Comparison of ENCODE assay signal across 10 cellular contexts in the genomic region with DNA sequence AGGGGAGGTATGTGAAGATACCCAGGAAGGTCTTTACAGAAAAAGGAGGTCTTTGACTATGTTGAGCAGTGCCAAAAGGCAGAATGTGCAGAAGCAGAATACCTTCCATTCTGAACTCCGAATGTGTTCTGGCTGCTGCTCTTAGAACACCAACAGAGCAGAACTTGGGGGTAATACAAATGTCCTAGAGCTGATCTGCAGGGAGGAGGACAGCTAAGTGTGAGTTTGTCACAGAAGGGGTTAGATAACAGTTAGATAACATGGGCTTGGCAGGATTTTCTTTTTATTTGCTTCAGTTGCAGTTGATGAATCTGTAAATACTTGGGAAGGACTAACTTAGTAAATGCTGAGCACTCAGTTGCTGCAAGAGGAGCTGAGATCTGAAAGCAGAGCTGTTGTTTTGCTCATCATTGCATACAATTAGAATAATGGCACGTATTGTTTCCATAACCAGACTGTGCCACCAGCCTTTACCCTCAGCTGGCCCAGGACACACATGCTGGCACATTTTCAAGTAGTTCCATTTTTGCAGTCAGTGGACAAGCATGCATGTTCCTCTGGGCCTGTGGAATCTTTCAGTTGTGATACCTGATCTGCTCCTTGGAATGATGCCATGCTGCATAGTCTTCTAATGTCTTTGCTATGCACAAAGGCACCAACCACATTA. TPM values are rescaled to one million over a fixed set of nuclear protein-coding genes. Genes with fewer than 3 reads are reported as not detected.
DNase-seq lines count a peak whose midpoint lies in the region; ATAC-seq and TF ChIP-seq lines count a peak whose summit lies in the region.
"Had no signal": no experiment of that assay in that cellular context is flagged by ENCODE, and none has a peak within 500 bp of the region (broad histone marks: within the 10 kb centered on the region; RNA-seq: fewer than 3 reads in every experiment).

No MANE protein-coding gene starts in this region.

- H3K4me3 Mint-ChIP-seq in osteocyte (ENCODE audit: unreplicated experiment) = no peak overlapping the region

- peaks cover 39% of the 10 kb centered on the region for H3K4me1 Mint-ChIP-seq in osteocyte (ENCODE audit: unreplicated experiment)

- no peak for ATAC-seq in HG02678 (IDR thresholded peaks at IDR 0.05; ENCODE audit: unreplicated experiment)
- no peak for ATAC-seq in HG03025 (IDR thresholded peaks at IDR 0.05; ENCODE audit: low FRiP score, unreplicated experiment)

- H3K36me3 Mint-ChIP-seq in osteocyte (ENCODE audit: unreplicated experiment) = no peaks in the 10 kb centered on the region

- peak overlapping the region; percentile 10 for H3K27ac Mint-ChIP-seq in osteocyte (ENCODE audit: unreplicated experiment)

- H3K9me3 Mint-ChIP-seq in osteocyte (ENCODE audit: unreplicated experiment) = no peaks in the 10 kb centered on the region

- H3K27me3 Mint-ChIP-seq in osteocyte (ENCODE audit: unreplicated experiment) = no peaks in the 10 kb centered on the region

- H3K4me3 ChIP-seq in epithelial cell of esophagus (ENCODE audit: low read length) = no peak overlapping the region
- H3K4me3 ChIP-seq: breast epithelium had no signal

- TF ChIP-seq CTCF in epithelial cell of esophagus (IDR thresholded peaks at IDR 0.05; ENCODE audit: insufficient read depth, low read depth, low read length, missing control alignments) (no peak), osteocyte (IDR thresholded peaks at IDR 0.05) (no peak)

- DNase-seq in DMS 273 treated with DMSO at 0.1 percent for 48 hours (lab: John Stamatoyannopoulos, UW) = peak; percentile 67
- DNase-seq in NCI-H2171 (lab: John Stamatoyannopoulos, UW) = peak; percentile 70
- DNase-seq in epithelial cell of esophagus (ENCODE audit: low read depth) = peak; percentile 85
- DNase-seq in osteocyte (ENCODE audit: extremely low spot score, unreplicated experiment) = no peak
- no peak for DNase-seq in GM19238 (ENCODE audit: insufficient read length, low spot score)
- DNase-seq in activated CD8-positive, alpha-beta memory T cell treated with anti-CD3 and anti-CD28 coated beads, Interleukin-2, amount 50 U/mL, for 4 hours = no peak
- DNase-seq: left cardiac atrium had no signal

RNA-seq across cellular contexts. Expression of a gene that starts 55.9 kb away (rescaled TPM):
- total RNA-seq in osteocyte = 10.2 and 11.9 TPM in 2 replicates

Comparison
In these comparisons a context has a peak if more than half of its experiments do, and no peak if none do; other contexts are left out.
1. DNase-seq: peak in DMS 273 treated with DMSO at 0.1 percent for 48 hours (single experiment), NCI-H2171 (single experiment) and epithelial cell of esophagus (single experiment); none in osteocyte (single experiment), GM19238 (single experiment) and activated CD8-positive, alpha-beta memory T cell treated with anti-CD3 and anti-CD28 coated beads, Interleukin-2, amount 50 U/mL, for 4 hours (single experiment).